ENCODE assay signal across 19 cellular contexts in the genomic region with DNA sequence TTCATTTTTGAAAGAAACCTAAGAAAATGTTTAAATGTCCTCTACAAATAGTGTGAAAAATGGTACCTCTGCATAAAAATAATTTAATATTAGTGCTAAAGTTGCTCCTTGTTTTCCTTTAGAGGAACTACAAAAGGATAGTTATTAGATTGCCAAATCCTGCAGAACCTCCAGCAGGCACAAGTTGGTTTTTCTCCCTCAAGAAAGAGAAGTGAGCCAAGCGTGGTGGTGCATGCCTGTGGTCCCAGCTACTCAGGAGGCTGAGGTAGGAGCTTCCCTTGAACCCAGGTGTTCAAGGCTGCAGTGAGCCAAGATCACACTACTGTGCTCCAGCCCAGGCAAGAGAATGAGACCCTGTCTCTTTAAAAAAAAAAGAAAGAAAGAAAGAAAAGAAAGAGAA.
DNase-seq lines count a peak whose midpoint lies in the region; ATAC-seq and TF ChIP-seq lines count a peak whose summit lies in the region.
"Had no signal": no experiment of that assay in that cellular context is flagged by ENCODE, and none has a peak within 500 bp of the region (broad histone marks: within the 10 kb centered on the region; RNA-seq: fewer than 3 reads in every experiment).

No MANE protein-coding gene starts in this region.

- no peaks in the 10 kb centered on the region for H3K36me3 ChIP-seq in DND-41 (ENCODE audit: insufficient read depth, low read length)

- H3K36me3 Mint-ChIP-seq in stimulated activated memory B cell treated with anti-CD40 and anti-IgM and Interleukin-4, amounts not matched to agents 10 μg/mL and 1 μg/mL and 100 μg/mL, for 72 hours: no peaks in the 10 kb centered on the region

- H3K4me1 Mint-ChIP-seq in stimulated activated memory B cell treated with anti-CD40 and anti-IgM and Interleukin-4, amounts not matched to agents 10 μg/mL and 1 μg/mL and 100 μg/mL, for 72 hours: peaks cover 31% of the 10 kb centered on the region
- H3K4me1 Mint-ChIP-seq: GM23338 had no signal

- no peak for TF ChIP-seq CTCF in DND-41 (IDR thresholded peaks at IDR 0.05; ENCODE audit: borderline replicate concordance, extremely low read depth, low read length, poor library complexity, severe bottlenecking)

- no peaks in the 10 kb centered on the region for H3K27me3 Mint-ChIP-seq in stimulated activated memory B cell treated with anti-CD40 and anti-IgM and Interleukin-4, amounts not matched to agents 10 μg/mL and 1 μg/mL and 100 μg/mL, for 72 hours

- no peak overlapping the region for H3K4me2 ChIP-seq in DND-41 (ENCODE audit: insufficient read depth, low read length)
- H3K4me2 ChIP-seq: GM23338, KMS-11 had no signal

- no peak for ATAC-seq in DND-41 (ENCODE audit: insufficient read depth, low read depth)
- no peak for ATAC-seq in stimulated activated memory B cell treated with anti-CD40 and anti-IgM and Interleukin-4, amounts not matched to agents 10 μg/mL and 1 μg/mL and 100 μg/mL, for 72 hours
- no peak for ATAC-seq in GM18870 (IDR thresholded peaks at IDR 0.05; ENCODE audit: unreplicated experiment)
- ATAC-seq: GM23338 had no signal

- DNase-seq in DND-41 (no peak), NOMO-1 treated with DMSO at 0.1 percent for 48 hours (lab: John Stamatoyannopoulos, UW; ENCODE audit: unreplicated experiment) (peak; percentile 4), SKM-1 (lab: John Stamatoyannopoulos, UW; ENCODE audit: unreplicated experiment) (peak; percentile 26), NCI-H1092 (lab: John Stamatoyannopoulos, UW) (no peak)
- DNase-seq in activated naive CD4-positive, alpha-beta T cell (lab: John Stamatoyannopoulos, UW): no peak
- DNase-seq: C1 segment of cervical spinal cord, DMS 273 treated with DMSO at 0.1 percent for 48 hours, HCEC 1CT, NCI-H1105 treated with DMSO at 0.1 percent for 48 hours, NCI-H1694 treated with DMSO at 0.1 percent for 48 hours, NCI-H510A, NCI-H774, RPMI8226, SHP77 treated with DMSO at 0.1 percent for 48 hours had no signal

- H3K4me3 Mint-ChIP-seq in stimulated activated memory B cell treated with anti-CD40 and anti-IgM and Interleukin-4, amounts not matched to agents 10 μg/mL and 1 μg/mL and 100 μg/mL, for 72 hours: peak overlapping the region; percentile 25
- H3K4me3 Mint-ChIP-seq: GM23338; T-helper 1 cell treated with Interleukin-12 subunit alpha and Interleukin-12 subunit beta and Interleukin-4 antibody, amounts not matched to agents 30 μg/mL and 1 μg/mL, for 36 hours had no signal

- no peak overlapping the region for H3K27ac Mint-ChIP-seq in stimulated activated memory B cell treated with anti-CD40 and anti-IgM and Interleukin-4, amounts not matched to agents 10 μg/mL and 1 μg/mL and 100 μg/mL, for 72 hours
- H3K27ac Mint-ChIP-seq: GM23338; T-helper 1 cell treated with Interleukin-12 subunit alpha and Interleukin-12 subunit beta and Interleukin-4 antibody, amounts not matched to agents 30 μg/mL and 1 μg/mL, for 36 hours had no signal

- no peak overlapping the region for H3K9ac ChIP-seq in DND-41 (ENCODE audit: low read depth, low read length)
- H3K9ac ChIP-seq: KMS-11 had no signal

- no peaks in the 10 kb centered on the region for H3K9me3 Mint-ChIP-seq in stimulated activated memory B cell treated with anti-CD40 and anti-IgM and Interleukin-4, amounts not matched to agents 10 μg/mL and 1 μg/mL and 100 μg/mL, for 72 hours
- H3K9me3 Mint-ChIP-seq: GM23338; T-helper 1 cell treated with Interleukin-12 subunit alpha and Interleukin-12 subunit beta and Interleukin-4 antibody, amounts not matched to agents 30 μg/mL and 1 μg/mL, for 36 hours had no signal

- no peak overlapping the region for H3K4me3 ChIP-seq in DND-41 (ENCODE audit: low read depth in 1 of 2, low read length in 2 of 2)
- H3K4me3 ChIP-seq: GM23338 had no signal

- no peaks in the 10 kb centered on the region for H3K9me3 ChIP-seq in DND-41 (ENCODE audit: insufficient read depth, low read length, severe bottlenecking)

- H4K20me1 ChIP-seq in DND-41 (ENCODE audit: insufficient read depth, low read length): no peaks in the 10 kb centered on the region

- H3K27ac ChIP-seq in DND-41 (ENCODE audit: low read length): no peak overlapping the region
- H3K27ac ChIP-seq: KMS-11 had no signal

- peaks cover 20% of the 10 kb centered on the region for H3K4me1 ChIP-seq in DND-41 (ENCODE audit: insufficient read depth, low read length)

- peak overlapping the region; percentile 47; the same call in 1 of the 2 replicates for H2AFZ ChIP-seq in DND-41 (ENCODE audit: low read depth, low read length)
- H2AFZ ChIP-seq: GM23338 had no signal

- H3K79me2 ChIP-seq in DND-41 (ENCODE audit: insufficient read depth, low read length): no peaks in the 10 kb centered on the region

- H3K27me3 ChIP-seq in DND-41 (ENCODE audit: insufficient read depth, low read length, poor library complexity): no peaks in the 10 kb centered on the region

Comparison
In these comparisons a context has a peak if more than half of its experiments do, and no peak if none do; other contexts are left out.
1. DNase-seq: peak in NOMO-1 treated with DMSO at 0.1 percent for 48 hours (single experiment) and SKM-1 (single experiment); none in DND-41 (single experiment), activated naive CD4-positive, alpha-beta T cell (0 of 4) and NCI-H1092 (single experiment).